Comparison of ENCODE assay signal across 4 cellular contexts in the genomic region with DNA sequence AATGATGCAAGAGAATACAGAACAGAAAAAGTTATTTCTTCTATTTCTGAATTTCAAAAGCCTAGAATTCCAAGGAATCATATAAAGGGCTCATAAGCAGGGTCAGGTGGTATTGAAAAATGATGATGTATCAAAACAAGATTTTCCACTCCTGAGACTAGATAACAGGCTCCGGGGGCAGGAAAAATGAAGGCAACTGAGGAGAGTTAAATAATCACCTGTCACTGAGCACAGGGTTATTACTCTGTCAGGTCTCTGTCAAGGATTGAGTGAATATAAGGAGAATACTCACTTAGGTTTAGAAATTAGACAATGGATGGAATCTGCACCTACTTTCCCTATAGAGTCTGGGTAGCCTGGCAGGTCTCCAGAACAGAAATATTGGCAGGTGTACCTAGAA.
"Had no signal": no experiment of that assay in that cellular context is flagged by ENCODE, and none has a peak within 500 bp of the region (broad histone marks: within the 10 kb centered on the region; RNA-seq: fewer than 3 reads in every experiment).

No MANE protein-coding gene starts in this region.

- H3K4me3 ChIP-seq: GM23338 had no signal

- H2AFZ ChIP-seq: GM23338 had no signal

- H3K4me2 ChIP-seq: GM23338 had no signal

- H3K4me1 Mint-ChIP-seq: GM23338, H9 had no signal

- H3K27me3 Mint-ChIP-seq: IgD-negative memory B cell had no signal

- ATAC-seq: GM23338 had no signal

- H3K4me3 Mint-ChIP-seq: GM23338, H9, IgD-negative memory B cell had no signal

- H3K9me3 Mint-ChIP-seq: GM23338, H9 had no signal

- H3K27ac Mint-ChIP-seq: GM23338, H9, IgD-negative memory B cell had no signal

- DNase-seq: H9, HCEC 1CT had no signal
